ENCODE assay signal across 8 cellular contexts in the genomic region with DNA sequence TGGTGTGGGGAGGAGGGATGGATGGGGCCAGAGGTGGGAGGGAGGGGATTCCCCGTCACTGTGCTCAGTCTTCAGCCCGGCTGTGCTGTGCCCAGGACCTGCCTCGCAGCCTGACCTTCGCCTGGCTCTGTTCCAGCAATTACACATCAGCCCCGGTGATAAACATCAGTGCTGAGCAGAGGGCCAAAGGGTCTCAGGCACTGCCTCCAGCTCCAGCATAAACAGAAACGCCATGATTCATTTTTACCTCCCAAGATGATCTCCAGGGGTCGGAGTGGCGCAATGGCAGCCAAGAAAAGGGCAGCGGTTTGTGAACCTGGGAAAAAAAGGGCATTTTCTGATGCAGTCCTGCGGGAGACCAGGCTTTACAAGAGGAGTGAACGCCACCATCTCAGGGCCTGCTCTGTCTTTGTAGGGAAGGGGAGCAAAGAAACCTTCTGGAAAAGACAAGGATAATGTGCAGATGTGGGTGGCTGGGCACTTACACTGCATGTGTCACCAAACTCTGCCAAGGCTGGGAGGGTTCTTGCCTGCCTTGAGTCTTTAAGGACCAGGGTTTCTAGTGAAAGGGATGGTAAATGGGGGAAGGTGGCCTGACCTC. TPM values are rescaled to one million over a fixed set of nuclear protein-coding genes. Genes with fewer than 3 reads are reported as not detected.
A peak's percentile ranks its signal among the peaks of the same experiment; 100 is the strongest.
DNase-seq lines count a peak whose midpoint lies in the region; ATAC-seq and TF ChIP-seq lines count a peak whose summit lies in the region.

No MANE protein-coding gene starts in this region.

- ATAC-seq in GM19324 (IDR thresholded peaks at IDR 0.05; ENCODE audit: low FRiP score, unreplicated experiment), result no peak

- no peaks in the 10 kb centered on the region for H3K27me3 ChIP-seq in prostate gland (replicated peaks; ENCODE audit: insufficient read depth)
- H3K27me3 ChIP-seq in effector memory CD4-positive, alpha-beta T cell (replicated peaks; ENCODE audit: control insufficient read depth, insufficient read depth, low read length, poor library complexity, severe bottlenecking), result no peaks in the 10 kb centered on the region

- WGBS in prostate gland, result 30% methylated on average over 11 of the region's 11 CpGs

- intact Hi-C loops in prostate gland (cut with DNase I), result no loop called here

- H3K4me3 ChIP-seq in fibroblast of pulmonary artery (replicated peaks; ENCODE audit: low read depth, low read length) (no peak overlapping the region), prostate gland (no peak overlapping the region)
- H3K4me3 ChIP-seq in effector memory CD4-positive, alpha-beta T cell (ENCODE audit: insufficient read depth, low read depth, low read length, poor library complexity, severe bottlenecking), result no peak overlapping the region

- in situ Hi-C loops in KBM-7 (cut with MboI; ENCODE audit: low pct_unique_long_range_greater_than_20kb, low sequenced_read_pairs), result no loop called here

- DNase-seq in DMS79 treated with DMSO at 0.1 percent for 48 hours (lab: John Stamatoyannopoulos, UW) (peak; percentile 39), NCI-H82 treated with DMSO at 0.1 percent for 48 hours (lab: John Stamatoyannopoulos, UW; ENCODE audit: unreplicated experiment) (peak; percentile 39), fibroblast of pulmonary artery (ENCODE audit: low read depth) (peak; percentile 87), prostate gland (ENCODE audit: low spot score) (no peak), T-helper 9 cell (no peak), KBM-7 (no peak)
- DNase-seq in effector memory CD4-positive, alpha-beta T cell, result no peak

- TF ChIP-seq CTCF in fibroblast of pulmonary artery (IDR thresholded peaks at IDR 0.05; ENCODE audit: low read length, missing control alignments), result no peak
- no peak for TF ChIP-seq CTCF in prostate gland (IDR thresholded peaks at IDR 0.05)

- H3K36me3 ChIP-seq in prostate gland, result no peaks in the 10 kb centered on the region
- H3K36me3 ChIP-seq in effector memory CD4-positive, alpha-beta T cell (ENCODE audit: control insufficient read depth, insufficient read depth, low read length), result no peaks in the 10 kb centered on the region

- H3K9me3 ChIP-seq in prostate gland, result no peaks in the 10 kb centered on the region
- H3K9me3 ChIP-seq in effector memory CD4-positive, alpha-beta T cell (ENCODE audit: control insufficient read depth, low read length), result no peaks in the 10 kb centered on the region

- H3K4me1 ChIP-seq in prostate gland (replicated peaks), result no peaks in the 10 kb centered on the region
- H3K4me1 ChIP-seq in effector memory CD4-positive, alpha-beta T cell (ENCODE audit: control insufficient read depth, insufficient read depth, low read length, poor library complexity, severe bottlenecking), result no peaks in the 10 kb centered on the region

- TF ChIP-seq POLR2A in prostate gland (IDR thresholded peaks at IDR 0.05), result no peak

- peak overlapping the region; percentile 37 to 63 for H3K27ac ChIP-seq in prostate gland
- H3K27ac ChIP-seq in effector memory CD4-positive, alpha-beta T cell (ENCODE audit: insufficient read depth, low read length, poor library complexity, severe bottlenecking), result no peak overlapping the region

RNA-seq across cellular contexts. Expression of gene SHISA4, which starts 28.1 kb away (rescaled TPM):
- 10 to 100 TPM; 24.5 to 61.9 TPM for total RNA-seq in prostate gland

RNA-seq across cellular contexts. Expression of gene LMOD1, which starts 29.6 kb away (rescaled TPM):
- total RNA-seq in prostate gland, result 100 to 1,000 TPM; 112 to 190 TPM

RNA-seq across cellular contexts. Expression of gene TIMM17A, which starts 38.6 kb away (rescaled TPM):
- 10 to 100 TPM; 22.0 to 29.3 TPM for total RNA-seq in prostate gland

Comparison
In these comparisons a context has a peak if more than half of its experiments do, and no peak if none do; other contexts are left out.
1. DNase-seq: peak in DMS79 treated with DMSO at 0.1 percent for 48 hours (single experiment), NCI-H82 treated with DMSO at 0.1 percent for 48 hours (single experiment) and fibroblast of pulmonary artery (single experiment); none in prostate gland (single experiment), effector memory CD4-positive, alpha-beta T cell (0 of 3), T-helper 9 cell (single experiment) and KBM-7 (single experiment).